1 cellular context compared by ENCODE assay signal in the genomic region with DNA sequence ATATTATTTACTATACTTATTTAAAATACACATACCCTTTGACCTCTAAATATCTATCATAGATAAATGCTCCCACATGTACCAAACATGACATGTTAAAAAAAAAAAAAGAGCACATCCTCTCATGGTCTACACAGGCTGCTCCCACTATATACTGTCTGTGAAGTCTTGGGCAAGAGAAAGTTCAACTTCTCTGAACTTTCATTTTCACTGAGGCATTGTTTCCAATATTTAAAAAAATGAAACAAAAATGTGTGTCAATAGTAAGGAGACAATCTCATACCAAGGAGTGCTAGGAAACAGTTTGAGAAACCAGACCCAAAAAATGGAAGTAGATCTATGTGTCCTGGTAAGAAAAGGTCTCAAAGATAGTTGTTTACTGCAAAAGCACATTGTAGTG.
TF ChIP-seq lines count a peak whose summit lies in the region.

No MANE protein-coding gene starts in this region.

TF ChIP-seq in GM12878, 131 proteins besides CTCF, POLR2A, EP300 and RAD21 (continued from another document):
- TF ChIP-seq ZBTB40 (IDR thresholded peaks at IDR 0.05; ENCODE audit: borderline replicate concordance) = no peak
- TF ChIP-seq CREM (IDR thresholded peaks at IDR 0.05; ENCODE audit: low read depth) = no peak
- TF ChIP-seq ZNF384 (IDR thresholded peaks at IDR 0.05; ENCODE audit: borderline replicate concordance, low read depth, low read length) = peak; percentile 85
